In genomic region chr12:29414368-29414767, GRCh38 we compare ENCODE assay signal across 21 cellular contexts.
"Had no signal": no experiment of that assay in that cellular context is flagged by ENCODE, and none has a peak within 500 bp of the region (broad histone marks: within the 10 kb centered on the region; RNA-seq: fewer than 3 reads in every experiment).

No MANE protein-coding gene starts in this region.

- H3K4me3 ChIP-seq: gastrocnemius medialis, heart right ventricle, lower lobe of right lung, right atrium auricular region, suprapubic skin, thyroid gland, upper lobe of left lung, uterus had no signal

- H3K27ac ChIP-seq: gastrocnemius medialis, heart right ventricle, lower lobe of right lung, right atrium auricular region, suprapubic skin, thyroid gland, upper lobe of left lung, uterus had no signal

- H3K27me3 ChIP-seq: gastrocnemius medialis, heart right ventricle, right atrium auricular region, suprapubic skin, thyroid gland, upper lobe of left lung, uterus had no signal

- ATAC-seq: esophagus mucosa; gastrocnemius medialis; heart right ventricle; left lobe of liver; lower lobe of right lung; natural killer cell; stimulated activated effector memory CD8-positive, alpha-beta T cell treated with anti-CD3 and anti-CD28 coated beads, Interleukin-12 subunit alpha, Interleukin-12 subunit beta, amount 100 ng/mL, for 72 hours; stimulated activated naive CD8-positive, alpha-beta T cell treated with anti-CD3 and anti-CD28 coated beads, Interleukin-15, Interleukin-2, amounts not matched to agents 100 U/mL and 50 U/mL, for 24 hours had no signal

- H3K9me3 ChIP-seq: gastrocnemius medialis, lower lobe of right lung, right atrium auricular region, suprapubic skin, thyroid gland, upper lobe of left lung, uterus had no signal

- H3K4me1 ChIP-seq: gastrocnemius medialis, heart right ventricle, lower lobe of right lung, right atrium auricular region, suprapubic skin, thyroid gland, upper lobe of left lung, uterus had no signal

- H3K36me3 ChIP-seq: gastrocnemius medialis, heart right ventricle, lower lobe of right lung, right atrium auricular region, suprapubic skin, thyroid gland, upper lobe of left lung, uterus had no signal

- DNase-seq: cerebellar nuclear complex; cortex of kidney; effector memory CD4-positive, alpha-beta T cell; gastrocnemius medialis; heart right ventricle; hypothalamus; islet precursor cell; lower lobe of right lung; natural killer cell; posterior cingulate gyrus; stimulated activated CD4-positive, alpha-beta T cell treated with anti-CD3 and anti-CD28 coated beads, Interleukin-4, amount 100 ng/mL, for 1 hour; stimulated activated CD8-positive, alpha-beta memory T cell treated with anti-CD3 and anti-CD28 coated beads, Interleukin-4, amount 100 ng/mL, for 48 hours; stimulated activated naive CD8-positive, alpha-beta T cell treated with anti-CD3 and anti-CD28 coated beads, Interleukin-15, Interleukin-2, amounts not matched to agents 100 U/mL and 50 U/mL, for 24 hours; thyroid gland; upper lobe of left lung; uterus had no signal
